12 cellular contexts compared by ENCODE assay signal in genomic region chr1:202567747-202568146, GRCh38.
DNase-seq lines count a peak whose midpoint lies in the region; ATAC-seq and TF ChIP-seq lines count a peak whose summit lies in the region.
"Had no signal": no experiment of that assay in that cellular context is flagged by ENCODE, and none has a peak within 500 bp of the region (broad histone marks: within the 10 kb centered on the region; RNA-seq: fewer than 3 reads in every experiment).

No MANE protein-coding gene starts in this region.

- no peak overlapping the region for H3K4me3 Mint-ChIP-seq in activated T-helper 17 cell treated with anti-CD3 and anti-CD28 coated beads, Interleukin-2, amount 50 U/mL, for 72 hours

- H3K4me1 ChIP-seq in heart right ventricle (peaks cover 7 to 84% (median 46%) of the 10 kb centered on the region in 9 donors), muscle layer of colon (ENCODE audit: insufficient read depth, low read length) (peaks cover 97% of the 10 kb centered on the region), uterus (peaks cover 33 to 42% of the 10 kb centered on the region in 2 donors)

- H3K4me3 ChIP-seq in heart right ventricle: no peak overlapping the region
- no peak overlapping the region for H3K4me3 ChIP-seq in muscle layer of colon (ENCODE audit: low read depth in 1 of 2, low read length in 2 of 2)
- H3K4me3 ChIP-seq in uterus: no peak overlapping the region
- H3K4me3 ChIP-seq: ovary had no signal

- H3K36me3 ChIP-seq in heart right ventricle: peaks cover 0 to 97% (median 24%) of the 10 kb centered on the region in 9 donors
- peaks cover 91% of the 10 kb centered on the region for H3K36me3 ChIP-seq in muscle layer of colon (ENCODE audit: insufficient read depth, low read length)
- H3K36me3 ChIP-seq in uterus: no peaks in the 10 kb centered on the region
- H3K36me3 ChIP-seq: ovary had no signal

- H3K27me3 ChIP-seq in heart right ventricle (peaks cover 0 to 5% (median 0%) of the 10 kb centered on the region in 7 donors), muscle layer of colon (ENCODE audit: control insufficient read depth in 1 of 2, insufficient read depth in 2 of 2, low read length in 2 of 2) (no peaks in the 10 kb centered on the region), uterus (no peaks in the 10 kb centered on the region)
- H3K27me3 ChIP-seq: ovary had no signal

- H3K36me3 Mint-ChIP-seq in activated T-helper 17 cell treated with anti-CD3 and anti-CD28 coated beads, Interleukin-2, amount 50 U/mL, for 72 hours (ENCODE audit: low read depth): peaks cover 50% of the 10 kb centered on the region

- 68% methylated on average over 4 of the region's 4 CpGs for WGBS in heart right ventricle, 2 donors

- H3K27ac Mint-ChIP-seq in activated T-helper 17 cell treated with anti-CD3 and anti-CD28 coated beads, Interleukin-2, amount 50 U/mL, for 72 hours: no peak overlapping the region

- TF ChIP-seq CTCF in heart right ventricle (IDR thresholded peaks at IDR 0.05): no peak
- TF ChIP-seq CTCF in uterus (IDR thresholded peaks at IDR 0.05): no peak

- DNase-seq in heart right ventricle: no peak
- DNase-seq in Right ventricle myocardium superior: no peak
- DNase-seq in dedifferentiated amniotic fluid mesenchymal stem cell (ENCODE audit: extremely low spot score): peak; percentile 49
- no peak for DNase-seq in uterus
- no peak for DNase-seq in AG08396 (ENCODE audit: low spot score)
- DNase-seq: DMS79 treated with DMSO at 0.1 percent for 48 hours; effector CD8-positive, alpha-beta T cell; ovary had no signal

- no peaks in the 10 kb centered on the region for H3K9me3 Mint-ChIP-seq in activated T-helper 17 cell treated with anti-CD3 and anti-CD28 coated beads, Interleukin-2, amount 50 U/mL, for 72 hours

- no peaks in the 10 kb centered on the region for H3K9me3 ChIP-seq in heart right ventricle
- no peaks in the 10 kb centered on the region for H3K9me3 ChIP-seq in muscle layer of colon (ENCODE audit: low read length)
- H3K9me3 ChIP-seq in uterus: no peaks in the 10 kb centered on the region
- H3K9me3 ChIP-seq: ovary had no signal

- H3K27ac ChIP-seq in heart right ventricle (peak overlapping the region in 7 of 10 donors; percentile 4 to 60 (median 18)), muscle layer of colon (ENCODE audit: low read depth, low read length) (peak overlapping the region; percentile 48), uterus (peak overlapping the region; percentile 87 to 100)
- H3K27ac ChIP-seq: KMS-11 had no signal

- intact Hi-C loops in heart right ventricle (cut with DNase I) (loop anchor here in 5 of 10 donors (5.0 to 10.0 kb wide), 4 partner anchors 50 to 73 kb away; no protein-coding TSS in a partner anchor), Right ventricle myocardium superior (cut with DNase I) (no loop called here), uterus (cut with DNase I; ENCODE audit: low total_unique reads) (no loop called here)

- TF ChIP-seq POLR2A in uterus (IDR thresholded peaks at IDR 0.05): no peak

- H3K4me1 Mint-ChIP-seq in activated T-helper 17 cell treated with anti-CD3 and anti-CD28 coated beads, Interleukin-2, amount 50 U/mL, for 72 hours: no peaks in the 10 kb centered on the region

- ATAC-seq in heart right ventricle (no peak), Right ventricle myocardium superior (ENCODE audit: poor library complexity) (no peak), GM21825 (IDR thresholded peaks at IDR 0.05; ENCODE audit: unreplicated experiment) (no peak)
- no peak for ATAC-seq in activated T-helper 17 cell treated with anti-CD3 and anti-CD28 coated beads, Interleukin-2, amount 50 U/mL, for 72 hours (replicated peaks)

- H3K27me3 Mint-ChIP-seq in activated T-helper 17 cell treated with anti-CD3 and anti-CD28 coated beads, Interleukin-2, amount 50 U/mL, for 72 hours: no peaks in the 10 kb centered on the region

- H3K9ac ChIP-seq in muscle layer of colon (ENCODE audit: low read length): no peak overlapping the region
- H3K9ac ChIP-seq: KMS-11 had no signal

Comparison
In these comparisons a context has a peak if more than half of its experiments do, and no peak if none do; other contexts are left out.
1. H3K27ac ChIP-seq: peak in every context shown above with its lines; median percentile 94 in uterus; 48 in muscle layer of colon; 18 in heart right ventricle.